In the genomic region with DNA sequence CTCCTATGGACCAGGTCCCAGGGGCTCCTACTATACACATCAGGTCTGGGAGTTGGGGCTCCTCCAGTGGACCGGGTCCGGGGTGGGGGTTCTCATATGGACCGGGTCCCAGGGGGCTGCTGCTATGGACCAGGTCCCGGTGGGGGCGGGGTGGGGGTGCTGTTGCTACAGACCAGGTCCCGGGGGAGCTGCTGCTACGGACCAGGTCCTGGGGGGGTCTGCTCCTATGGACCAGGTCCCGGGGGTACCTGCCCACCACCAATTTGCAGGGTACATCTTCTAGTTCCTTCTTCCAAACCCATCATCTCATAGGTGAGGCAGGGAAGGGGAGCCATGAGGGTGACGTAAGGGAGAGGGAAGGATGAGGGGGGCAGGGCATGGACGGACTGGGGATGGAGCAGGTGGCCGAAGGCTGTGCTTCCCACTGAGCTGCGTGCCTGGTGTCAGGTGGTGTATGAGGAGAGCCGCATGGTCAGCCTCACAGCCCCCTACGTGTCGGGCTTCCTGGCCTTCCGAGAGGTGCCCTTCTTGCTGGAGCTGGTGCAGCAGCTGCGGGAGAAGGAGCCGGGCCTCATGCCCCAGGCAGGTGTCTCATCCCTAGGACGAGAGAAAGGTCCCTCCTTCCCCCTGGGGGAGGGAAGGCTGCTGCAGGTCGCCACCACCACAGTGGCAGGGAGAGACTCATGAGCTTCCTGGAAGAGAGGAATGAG, we compare ENCODE assay signal across 1 cellular context.
TF ChIP-seq lines count a peak whose summit lies in the region.

No MANE protein-coding gene starts in this region.

TF ChIP-seq in H1, 55 proteins besides CTCF, POLR2A, EP300 and RAD21:
- TF ChIP-seq CBX8 (IDR thresholded peaks at IDR 0.05; ENCODE audit: borderline replicate concordance, low read depth, low read length): no peak
- TF ChIP-seq, protein P1, sequence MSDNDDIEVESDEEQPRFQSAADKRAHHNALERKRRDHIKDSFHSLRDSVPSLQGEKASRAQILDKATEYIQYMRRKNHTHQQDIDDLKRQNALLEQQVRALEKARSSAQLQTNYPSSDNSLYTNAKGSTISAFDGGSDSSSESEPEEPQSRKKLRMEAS (IDR thresholded peaks at IDR 0.05): peak; percentile 52; the same call in 1 of the 2 replicates
TF ChIP-seq in H1: peak in this region for 1.
